28 cellular contexts compared by ENCODE assay signal in the genomic region with DNA sequence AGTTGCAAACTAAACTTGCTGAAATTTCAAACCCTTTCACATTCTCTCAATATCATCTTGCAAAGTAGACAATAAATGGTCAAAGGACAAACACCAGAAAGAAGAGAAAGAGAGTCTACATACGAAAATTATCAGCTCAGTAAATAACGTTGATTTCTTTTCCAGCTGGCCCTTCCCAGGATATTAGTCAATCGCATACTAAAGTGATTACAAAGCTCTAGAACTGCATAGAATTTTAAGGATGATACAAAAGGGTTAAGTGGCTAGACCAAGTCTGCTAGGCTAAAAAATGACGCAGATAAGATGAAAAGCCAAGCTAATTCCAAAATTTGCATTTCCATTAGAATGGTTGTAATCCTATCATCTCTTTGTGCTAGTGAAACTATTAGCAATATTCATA.
A peak's percentile ranks its signal among the peaks of the same experiment; 100 is the strongest.
DNase-seq lines count a peak whose midpoint lies in the region; ATAC-seq and TF ChIP-seq lines count a peak whose summit lies in the region.
"Had no signal": no experiment of that assay in that cellular context is flagged by ENCODE, and none has a peak within 500 bp of the region (broad histone marks: within the 10 kb centered on the region; RNA-seq: fewer than 3 reads in every experiment).

No MANE protein-coding gene starts in this region.

- H3K9me3 Mint-ChIP-seq in activated T-helper 1 cell treated with anti-CD3 and anti-CD28 coated beads, Interleukin-12 subunit alpha, Interleukin-12 subunit beta, Interleukin-2, Interleukin-4 antibody, amounts not matched to agents 30 ng/mL and 10 ng/mL and 1 ng/mL, durations not matched to agents 14 hours and 24 hours and 36 hours = no peaks in the 10 kb centered on the region
- no peaks in the 10 kb centered on the region for H3K9me3 Mint-ChIP-seq in stimulated activated naive B cell treated with anti-CD40 and anti-IgM and Interleukin-4, amounts not matched to agents 10 μg/mL and 1 μg/mL and 100 μg/mL, for 72 hours
- H3K9me3 Mint-ChIP-seq: activated B cell treated with CpG ODN at 0.5 μM for 24 hours; activated naive CD8-positive, alpha-beta T cell treated with anti-CD3 and anti-CD28 coated beads, Interleukin-2, amount 50 U/mL, for 24 hours; activated T-cell treated with anti-CD3 and anti-CD28 coated beads, Interleukin-2, amount 50 U/mL, for 4 hours; endodermal cell had no signal

- DNase-seq in EH (ENCODE audit: low read depth) (peak; percentile 55), RPMI7951 (ENCODE audit: low read depth) (peak; percentile 37), choroid plexus epithelial cell (ENCODE audit: low read depth) (peak; percentile 55), iris pigment epithelial cell (ENCODE audit: low read depth) (peak; percentile 38), AG08395 (ENCODE audit: low spot score) (no peak), HuH-7 (ENCODE audit: low spot score) (no peak)
- no peak for DNase-seq in activated T-helper 1 cell treated with anti-CD3 and anti-CD28 coated beads, Interleukin-12 subunit alpha, Interleukin-12 subunit beta, Interleukin-2, Interleukin-4 antibody, amounts not matched to agents 30 ng/mL and 10 ng/mL and 1 ng/mL, durations not matched to agents 14 hours and 24 hours and 36 hours (ENCODE audit: low spot score)
- no peak for DNase-seq in stimulated activated naive B cell treated with anti-CD40 and anti-IgM and Interleukin-4, amounts not matched to agents 10 μg/mL and 1 μg/mL and 100 μg/mL, for 72 hours
- DNase-seq: activated B cell treated with CpG ODN at 0.5 μM for 24 hours; activated CD4-positive, alpha-beta T cell treated with anti-CD3 and anti-CD28 coated beads, Interleukin-2, amount 50 U/mL, for 1 hour; activated naive CD8-positive, alpha-beta T cell treated with anti-CD3 and anti-CD28 coated beads, Interleukin-2, amount 50 U/mL, for 24 hours; activated T-cell treated with anti-CD3 and anti-CD28 coated beads, Interleukin-2, amount 50 U/mL, for 4 hours; endodermal cell; esophagus squamous epithelium; mammary epithelial cell; MV-4-11; NCI-H1694; NCI-H510A; pancreas; stimulated activated CD4-positive, alpha-beta T cell treated with anti-CD3 and anti-CD28 coated beads, Interleukin-12 subunit alpha, Interleukin-12 subunit beta, amount 100 ng/mL, for 4 hours; stimulated activated CD4-positive, alpha-beta T cell treated with anti-CD3 and anti-CD28 coated beads, Interleukin-4, amount 100 ng/mL, for 1 hour; SW 1271; T-helper 9 cell; upper lobe of left lung had no signal

- no peak for ATAC-seq in stimulated activated naive B cell treated with anti-CD40 and anti-IgM and Interleukin-4, amounts not matched to agents 10 μg/mL and 1 μg/mL and 100 μg/mL, for 72 hours (replicated peaks)
- ATAC-seq: activated naive CD8-positive, alpha-beta T cell treated with anti-CD3 and anti-CD28 coated beads, Interleukin-2, amount 50 U/mL, for 24 hours; activated T-cell treated with anti-CD3 and anti-CD28 coated beads, Interleukin-2, amount 50 U/mL, for 4 hours; pancreas; Right ventricle myocardium inferior had no signal

- no peak overlapping the region for H3K4me3 ChIP-seq in choroid plexus epithelial cell (ENCODE audit: low read depth, low read length)
- H3K4me3 ChIP-seq: cardiac muscle cell, coronary artery, esophagus squamous epithelium, pancreas, right atrium auricular region, upper lobe of left lung had no signal

- no peak overlapping the region for H3K27ac Mint-ChIP-seq in activated T-helper 1 cell treated with anti-CD3 and anti-CD28 coated beads, Interleukin-12 subunit alpha, Interleukin-12 subunit beta, Interleukin-2, Interleukin-4 antibody, amounts not matched to agents 30 ng/mL and 10 ng/mL and 1 ng/mL, durations not matched to agents 14 hours and 24 hours and 36 hours
- no peak overlapping the region for H3K27ac Mint-ChIP-seq in stimulated activated naive B cell treated with anti-CD40 and anti-IgM and Interleukin-4, amounts not matched to agents 10 μg/mL and 1 μg/mL and 100 μg/mL, for 72 hours
- H3K27ac Mint-ChIP-seq: activated B cell treated with CpG ODN at 0.5 μM for 24 hours; activated naive CD8-positive, alpha-beta T cell treated with anti-CD3 and anti-CD28 coated beads, Interleukin-2, amount 50 U/mL, for 24 hours; endodermal cell had no signal

- intact Hi-C loops in activated T-helper 1 cell treated with anti-CD3 and anti-CD28 coated beads, Interleukin-12 subunit alpha, Interleukin-12 subunit beta, Interleukin-2, Interleukin-4 antibody, amounts not matched to agents 30 ng/mL and 10 ng/mL and 1 ng/mL, durations not matched to agents 14 hours and 24 hours and 36 hours (cut with micrococcal nuclease) = no loop called here

- no peak overlapping the region for H3K4me3 Mint-ChIP-seq in activated T-helper 1 cell treated with anti-CD3 and anti-CD28 coated beads, Interleukin-12 subunit alpha, Interleukin-12 subunit beta, Interleukin-2, Interleukin-4 antibody, amounts not matched to agents 30 ng/mL and 10 ng/mL and 1 ng/mL, durations not matched to agents 14 hours and 24 hours and 36 hours
- H3K4me3 Mint-ChIP-seq in stimulated activated naive B cell treated with anti-CD40 and anti-IgM and Interleukin-4, amounts not matched to agents 10 μg/mL and 1 μg/mL and 100 μg/mL, for 72 hours = no peak overlapping the region
- H3K4me3 Mint-ChIP-seq: activated B cell treated with CpG ODN at 0.5 μM for 24 hours; activated naive CD8-positive, alpha-beta T cell treated with anti-CD3 and anti-CD28 coated beads, Interleukin-2, amount 50 U/mL, for 24 hours; activated T-cell treated with anti-CD3 and anti-CD28 coated beads, Interleukin-2, amount 50 U/mL, for 4 hours; endodermal cell had no signal

- no peak for TF ChIP-seq CTCF in choroid plexus epithelial cell (conservative IDR thresholded peaks at IDR 0.05; ENCODE audit: low read depth, low read length)

- no peaks in the 10 kb centered on the region for H3K27me3 Mint-ChIP-seq in activated T-helper 1 cell treated with anti-CD3 and anti-CD28 coated beads, Interleukin-12 subunit alpha, Interleukin-12 subunit beta, Interleukin-2, Interleukin-4 antibody, amounts not matched to agents 30 ng/mL and 10 ng/mL and 1 ng/mL, durations not matched to agents 14 hours and 24 hours and 36 hours (ENCODE audit: insufficient read depth)
- peaks cover 0 to 8% of the 10 kb centered on the region in 2 donors for H3K27me3 Mint-ChIP-seq in stimulated activated naive B cell treated with anti-CD40 and anti-IgM and Interleukin-4, amounts not matched to agents 10 μg/mL and 1 μg/mL and 100 μg/mL, for 72 hours
- H3K27me3 Mint-ChIP-seq: activated B cell treated with CpG ODN at 0.5 μM for 24 hours had no signal

- H3K4me1 Mint-ChIP-seq in activated T-helper 1 cell treated with anti-CD3 and anti-CD28 coated beads, Interleukin-12 subunit alpha, Interleukin-12 subunit beta, Interleukin-2, Interleukin-4 antibody, amounts not matched to agents 30 ng/mL and 10 ng/mL and 1 ng/mL, durations not matched to agents 14 hours and 24 hours and 36 hours (ENCODE audit: low read depth) = no peaks in the 10 kb centered on the region
- no peaks in the 10 kb centered on the region for H3K4me1 Mint-ChIP-seq in stimulated activated naive B cell treated with anti-CD40 and anti-IgM and Interleukin-4, amounts not matched to agents 10 μg/mL and 1 μg/mL and 100 μg/mL, for 72 hours
- H3K4me1 Mint-ChIP-seq: activated B cell treated with CpG ODN at 0.5 μM for 24 hours; activated naive CD8-positive, alpha-beta T cell treated with anti-CD3 and anti-CD28 coated beads, Interleukin-2, amount 50 U/mL, for 24 hours had no signal

- no peaks in the 10 kb centered on the region for H3K36me3 Mint-ChIP-seq in activated T-helper 1 cell treated with anti-CD3 and anti-CD28 coated beads, Interleukin-12 subunit alpha, Interleukin-12 subunit beta, Interleukin-2, Interleukin-4 antibody, amounts not matched to agents 30 ng/mL and 10 ng/mL and 1 ng/mL, durations not matched to agents 14 hours and 24 hours and 36 hours (ENCODE audit: low read depth)
- H3K36me3 Mint-ChIP-seq in stimulated activated naive B cell treated with anti-CD40 and anti-IgM and Interleukin-4, amounts not matched to agents 10 μg/mL and 1 μg/mL and 100 μg/mL, for 72 hours = no peaks in the 10 kb centered on the region

Comparison
In these comparisons a context has a peak if more than half of its experiments do, and no peak if none do; other contexts are left out.
1. DNase-seq: peak in EH (single experiment), RPMI7951 (single experiment), choroid plexus epithelial cell (single experiment) and iris pigment epithelial cell (single experiment); none in activated T-helper 1 cell treated with anti-CD3 and anti-CD28 coated beads, Interleukin-12 subunit alpha, Interleukin-12 subunit beta, Interleukin-2, Interleukin-4 antibody, amounts not matched to agents 30 ng/mL and 10 ng/mL and 1 ng/mL, durations not matched to agents 14 hours and 24 hours and 36 hours (single experiment), stimulated activated naive B cell treated with anti-CD40 and anti-IgM and Interleukin-4, amounts not matched to agents 10 μg/mL and 1 μg/mL and 100 μg/mL, for 72 hours (single experiment), AG08395 (single experiment) and HuH-7 (single experiment).